In the genomic region with DNA sequence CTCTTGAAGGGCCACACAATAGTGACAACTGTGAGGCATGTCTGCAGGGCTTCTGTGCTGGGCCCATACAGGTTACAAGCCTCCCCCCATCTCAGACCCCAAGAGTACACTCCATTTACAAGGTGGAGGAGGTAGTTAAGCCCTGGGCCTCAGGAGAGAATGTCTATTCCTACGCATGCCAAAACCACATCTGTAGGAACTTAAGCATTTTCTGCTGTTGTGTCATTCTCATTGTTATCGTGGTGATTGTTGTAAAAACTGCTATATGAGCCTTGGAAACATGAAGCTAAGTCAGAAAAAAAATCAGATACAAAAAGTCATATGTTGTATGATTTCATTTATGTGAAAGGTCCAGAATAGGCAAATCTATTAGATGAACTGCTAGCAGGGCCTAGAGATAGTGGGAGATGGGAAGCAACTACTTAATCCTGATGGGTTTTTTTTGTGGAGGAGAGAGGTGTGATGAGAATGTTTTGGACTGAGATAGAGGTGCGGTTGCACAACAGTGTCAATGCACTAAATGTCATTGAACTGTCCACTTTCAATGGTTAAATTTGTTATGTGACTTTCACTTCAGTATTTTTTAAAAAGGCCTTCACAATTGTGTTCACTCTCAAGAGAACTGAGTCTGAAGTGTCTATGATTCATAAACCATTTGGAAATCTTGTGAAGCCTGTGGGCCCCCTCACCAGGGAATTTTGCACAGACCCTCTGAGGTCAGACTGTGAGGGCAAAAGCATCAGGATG, we compare ENCODE assay signal across 12 cellular contexts. TPM values are rescaled to one million over a fixed set of nuclear protein-coding genes. Genes with fewer than 3 reads are reported as not detected.
DNase-seq lines count a peak whose midpoint lies in the region; ATAC-seq and TF ChIP-seq lines count a peak whose summit lies in the region.
"Had no signal": no experiment of that assay in that cellular context is flagged by ENCODE, and none has a peak within 500 bp of the region (broad histone marks: within the 10 kb centered on the region; RNA-seq: fewer than 3 reads in every experiment).

No MANE protein-coding gene starts in this region.

- no peak overlapping the region for H3K4me3 ChIP-seq in DND-41 (ENCODE audit: low read depth in 1 of 2, low read length in 2 of 2)

- 0 out of 2 replicates have a peak overlapping the region, but pooled peaks have one; percentile 23 for H3K27ac ChIP-seq in DND-41 (ENCODE audit: low read length)
- H3K27ac ChIP-seq: HL-60 had no signal

- H3K9me3 ChIP-seq in DND-41 (ENCODE audit: insufficient read depth, low read length, severe bottlenecking) = no peaks in the 10 kb centered on the region

- H3K36me3 ChIP-seq in DND-41 (ENCODE audit: insufficient read depth, low read length) = no peaks in the 10 kb centered on the region

- ATAC-seq in DND-41 (ENCODE audit: insufficient read depth, low read depth) = peak; percentile 46; the same call in 1 of the 3 replicates
- ATAC-seq in HG02678 (IDR thresholded peaks at IDR 0.05; ENCODE audit: unreplicated experiment) = peak; percentile 50
- ATAC-seq in naive B cell (ENCODE audit: low read depth in 2 of 2) = peak; percentile 28 to 40
- ATAC-seq in GM21447 (IDR thresholded peaks at IDR 0.05; ENCODE audit: unreplicated experiment) = no peak
- ATAC-seq in GM18909 (IDR thresholded peaks at IDR 0.05; ENCODE audit: poor library complexity, unreplicated experiment) = no peak
- ATAC-seq: right cardiac atrium had no signal

- H3K4me3 Mint-ChIP-seq in naive B cell = peak overlapping the region in 2 of 8 donors; percentile 9 to 39

- no peak overlapping the region for H3K9ac ChIP-seq in DND-41 (ENCODE audit: low read depth, low read length)

- H3K27ac Mint-ChIP-seq in naive B cell = peak overlapping the region in 1 of 6 donors; percentile 3

- peaks cover 10 to 24% (median 18%) of the 10 kb centered on the region in 3 donors for H3K27me3 Mint-ChIP-seq in naive B cell

- no peaks in the 10 kb centered on the region for H3K27me3 ChIP-seq in DND-41 (ENCODE audit: insufficient read depth, low read length, poor library complexity)

- no peak for DNase-seq in DND-41
- peak; percentile 94 for DNase-seq in amniotic epithelial cell (ENCODE audit: low read depth)
- DNase-seq in naive B cell = no peak
- DNase-seq in activated naive CD4-positive, alpha-beta T cell treated with anti-CD3 and anti-CD28 coated beads, Interleukin-2, amount 50 U/mL, for 16 hours = no peak
- no peak for DNase-seq in HuH-7.5 (ENCODE audit: low spot score)
- DNase-seq: NCI-H1694, right cardiac atrium had no signal

- peaks cover 36% of the 10 kb centered on the region for H3K4me1 ChIP-seq in DND-41 (ENCODE audit: insufficient read depth, low read length)

- peaks cover 3 to 14% (median 10%) of the 10 kb centered on the region in 7 donors for H3K9me3 Mint-ChIP-seq in naive B cell

- H3K79me2 ChIP-seq in DND-41 (ENCODE audit: insufficient read depth, low read length) = no peaks in the 10 kb centered on the region

- H3K4me2 ChIP-seq in DND-41 (ENCODE audit: insufficient read depth, low read length) = no peak overlapping the region

- no peak overlapping the region for H2AFZ ChIP-seq in DND-41 (ENCODE audit: low read depth, low read length)

- no peaks in the 10 kb centered on the region for H4K20me1 ChIP-seq in DND-41 (ENCODE audit: insufficient read depth, low read length)

- H3K36me3 Mint-ChIP-seq in naive B cell = peaks cover 0 to 17% of the 10 kb centered on the region in 2 donors

- TF ChIP-seq CTCF in DND-41 (IDR thresholded peaks at IDR 0.05; ENCODE audit: borderline replicate concordance, extremely low read depth, low read length, poor library complexity, severe bottlenecking) = no peak

- H3K4me1 Mint-ChIP-seq in naive B cell = peaks cover 25 to 60% (median 41%) of the 10 kb centered on the region in 3 donors

RNA-seq across cellular contexts. Expression of a gene that starts 3.0 kb away (rescaled TPM):
- not detected for polyA plus RNA-seq in naive B cell (ENCODE audit: low read depth in 6 of 6)
- polyA plus RNA-seq: right cardiac atrium, urinary bladder had no signal

RNA-seq across cellular contexts. Expression of a gene that starts 36.1 kb away (rescaled TPM):
- polyA plus RNA-seq in naive B cell (ENCODE audit: low read depth in 6 of 6) = 1 to 10 TPM in 1 of 6 donors, not detected in 5; 2.5 TPM

Comparison
In these comparisons a context has a peak if more than half of its experiments do, and no peak if none do; other contexts are left out.
1. ATAC-seq: peak in DND-41 (single experiment), HG02678 (single experiment) and naive B cell (2 of 2); none in GM21447 (single experiment) and GM18909 (single experiment).